16 cellular contexts compared by ENCODE assay signal in the genomic region with DNA sequence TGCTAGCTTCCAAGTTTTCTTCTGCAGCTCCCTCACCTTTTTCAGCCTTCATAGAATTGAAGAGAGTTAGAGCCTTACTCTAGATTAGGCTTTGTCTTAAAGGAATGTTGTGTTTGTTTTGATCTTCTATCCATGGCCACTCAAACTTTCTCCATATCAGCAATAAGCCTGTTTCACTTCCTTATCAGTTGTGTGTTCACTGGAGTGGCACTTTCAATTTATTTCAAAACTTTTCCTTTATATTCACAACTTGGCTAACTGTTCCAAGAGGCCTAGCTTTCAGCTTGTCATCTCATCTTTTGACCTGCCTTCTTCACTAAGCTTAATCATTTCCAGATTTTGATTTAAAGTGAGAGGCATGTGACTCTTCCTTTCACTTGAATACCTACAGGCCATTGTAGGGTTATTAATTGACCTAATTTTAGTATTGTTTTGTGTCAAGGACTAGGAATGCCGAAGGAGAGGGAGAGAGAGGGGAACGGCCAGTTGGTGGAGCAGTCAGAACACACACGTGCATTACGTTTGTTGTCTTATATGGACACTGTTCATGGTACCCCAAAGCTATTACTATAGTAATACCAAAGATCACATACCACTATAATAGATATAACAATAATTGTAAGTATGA. TPM values are rescaled to one million over a fixed set of nuclear protein-coding genes. Genes with fewer than 3 reads are reported as not detected.
A peak's percentile ranks its signal among the peaks of the same experiment; 100 is the strongest.
DNase-seq lines count a peak whose midpoint lies in the region; ATAC-seq and TF ChIP-seq lines count a peak whose summit lies in the region.
"Had no signal": no experiment of that assay in that cellular context is flagged by ENCODE, and none has a peak within 500 bp of the region (broad histone marks: within the 10 kb centered on the region; RNA-seq: fewer than 3 reads in every experiment).

No MANE protein-coding gene starts in this region.

- no peaks in the 10 kb centered on the region for H3K27me3 ChIP-seq in neuronal stem cell (ENCODE audit: control insufficient read depth in 3 of 3, insufficient read depth in 3 of 3, low read depth in 1 of 3, low read length in 3 of 3)

- no peak overlapping the region for H2BK120ac ChIP-seq in neuronal stem cell (ENCODE audit: low read depth, low read length)

- H3K27me3 Mint-ChIP-seq in CD14-positive monocyte (ENCODE audit: low read depth in 3 of 3) = no peaks in the 10 kb centered on the region

- peaks cover 14% of the 10 kb centered on the region for H3K4me1 Mint-ChIP-seq in CD14-positive monocyte

- TF ChIP-seq CTCF in CD14-positive monocyte (IDR thresholded peaks at IDR 0.05) = no peak

- no peak overlapping the region for H3K4me2 ChIP-seq in neuronal stem cell (ENCODE audit: insufficient read depth, low read length, poor library complexity, severe bottlenecking)

- H3K36me3 Mint-ChIP-seq in CD14-positive monocyte = no peaks in the 10 kb centered on the region
- H3K36me3 Mint-ChIP-seq: naive thymus-derived CD4-positive, alpha-beta T cell had no signal

- H2BK5ac ChIP-seq in neuronal stem cell (ENCODE audit: low read length) = no peak overlapping the region

- no peak overlapping the region for H2AK5ac ChIP-seq in neuronal stem cell (ENCODE audit: low read depth, low read length)

- no peak overlapping the region for H3K27ac ChIP-seq in neuronal stem cell (replicated peaks; ENCODE audit: low read length)

- no peak overlapping the region for H3K14ac ChIP-seq in neuronal stem cell (ENCODE audit: low read length)

- no peak overlapping the region for H2BK12ac ChIP-seq in neuronal stem cell (ENCODE audit: low read length)

- H3K9me3 Mint-ChIP-seq in CD14-positive monocyte = no peaks in the 10 kb centered on the region

- no peaks in the 10 kb centered on the region for H3K36me3 ChIP-seq in neuronal stem cell (replicated peaks in 1 of 2; ENCODE audit: control insufficient read depth in 2 of 2, insufficient read depth in 2 of 2, low read length in 2 of 2)

- H3K4me1 ChIP-seq in neuronal stem cell (ENCODE audit: control insufficient read depth in 2 of 2, insufficient read depth in 1 of 2, low read depth in 1 of 2, low read length in 2 of 2) = no peaks in the 10 kb centered on the region
- H3K4me1 ChIP-seq: Caco-2 had no signal

- no peak overlapping the region for H3K9ac ChIP-seq in neuronal stem cell (ENCODE audit: low read depth, low read length, poor library complexity)

- no peak overlapping the region for H3K18ac ChIP-seq in neuronal stem cell (ENCODE audit: low read length)

- intact Hi-C loops in CD14-positive monocyte (cut with micrococcal nuclease) (no loop called here), posterior cingulate gyrus (cut with DNase I) (no loop called here)

- H3K27ac Mint-ChIP-seq in CD14-positive monocyte = peak overlapping the region in 6 of 7 donors; percentile 4 to 70 (median 55)
- H3K27ac Mint-ChIP-seq: naive thymus-derived CD4-positive, alpha-beta T cell had no signal

- no peaks in the 10 kb centered on the region for H3K79me1 ChIP-seq in neuronal stem cell (ENCODE audit: low read depth, low read length)

- H2AFZ ChIP-seq in neuronal stem cell (ENCODE audit: low read length) = peak overlapping the region; percentile 5

- no peak overlapping the region for H3K23ac ChIP-seq in neuronal stem cell (ENCODE audit: low read depth, low read length, poor library complexity)

- H3K4me3 Mint-ChIP-seq in CD14-positive monocyte = no peak overlapping the region
- H3K4me3 Mint-ChIP-seq: naive thymus-derived CD4-positive, alpha-beta T cell had no signal

- no peak overlapping the region for H4K91ac ChIP-seq in neuronal stem cell (ENCODE audit: low read depth, low read length, poor library complexity)

- H3K4ac ChIP-seq in neuronal stem cell (ENCODE audit: low read length) = no peak overlapping the region

- WGBS in neuronal stem cell (ENCODE audit: extremely low coverage in 2 of 2, insufficient read length in 2 of 2, insufficient replicate concordance in 1 of 2), 2 donors = no CpG with 5 or more reads among the region's 4 CpGs

- no peaks in the 10 kb centered on the region for H3K9me3 ChIP-seq in neuronal stem cell (replicated peaks in 1 of 2; ENCODE audit: control insufficient read depth in 2 of 2, insufficient read depth in 1 of 2, low read depth in 1 of 2, low read length in 2 of 2)
- H3K9me3 ChIP-seq: Caco-2 had no signal

- no peak overlapping the region for H4K8ac ChIP-seq in neuronal stem cell (ENCODE audit: low read depth, low read length)

- ATAC-seq in GM21381 (IDR thresholded peaks at IDR 0.05; ENCODE audit: unreplicated experiment) = no peak
- ATAC-seq: naive thymus-derived CD4-positive, alpha-beta T cell had no signal

- DNase-seq in CD14-positive monocyte (ENCODE audit: low spot score) = no peak
- peak; percentile 86 for DNase-seq in NOMO-1 treated with DMSO at 0.1 percent for 48 hours (lab: John Stamatoyannopoulos, UW; ENCODE audit: unreplicated experiment)
- peak; percentile 7 for DNase-seq in glomerular visceral epithelial cell (ENCODE audit: extremely low spot score)
- no peak for DNase-seq in neuronal stem cell (ENCODE audit: low spot score)
- DNase-seq in NCI-H510A treated with DMSO at 0.1 percent for 48 hours (lab: John Stamatoyannopoulos, UW) = no peak
- no peak for DNase-seq in DMS79 treated with DMSO at 0.1 percent for 48 hours (lab: John Stamatoyannopoulos, UW)
- no peak for DNase-seq in posterior cingulate gyrus
- DNase-seq: activated CD4-positive, alpha-beta T cell treated with anti-CD3 and anti-CD28 coated beads for 1 hour; activated gamma-delta T cell; Caco-2; foreskin melanocyte; naive thymus-derived CD4-positive, alpha-beta T cell; NCI-H2107; NCI-H774; SHP77 treated with DMSO at 0.1 percent for 48 hours had no signal

- H3K4me3 ChIP-seq in neuronal stem cell (ENCODE audit: low read length in 2 of 2) = no peak overlapping the region

- H2BK15ac ChIP-seq in neuronal stem cell (ENCODE audit: low read length) = no peak overlapping the region

RNA-seq across cellular contexts. Expression of gene GNAT3, which starts 5.4 kb away (rescaled TPM):
- polyA plus RNA-seq in CD14-positive monocyte = not detected
- not detected for polyA plus RNA-seq in neuronal stem cell (2013, experiment 1 of 2)
- polyA plus RNA-seq in neuronal stem cell (2013, experiment 2 of 2) = not detected
- polyA plus RNA-seq: naive thymus-derived CD4-positive, alpha-beta T cell had no signal

Comparison
In these comparisons a context has a peak if more than half of its experiments do, and no peak if none do; other contexts are left out.
1. DNase-seq: peak in NOMO-1 treated with DMSO at 0.1 percent for 48 hours (single experiment) and glomerular visceral epithelial cell (single experiment); none in CD14-positive monocyte (single experiment), neuronal stem cell (single experiment), NCI-H510A treated with DMSO at 0.1 percent for 48 hours (single experiment), DMS79 treated with DMSO at 0.1 percent for 48 hours (single experiment) and posterior cingulate gyrus (0 of 10).